Comparison of ENCODE assay signal across 29 cellular contexts in the genomic region with DNA sequence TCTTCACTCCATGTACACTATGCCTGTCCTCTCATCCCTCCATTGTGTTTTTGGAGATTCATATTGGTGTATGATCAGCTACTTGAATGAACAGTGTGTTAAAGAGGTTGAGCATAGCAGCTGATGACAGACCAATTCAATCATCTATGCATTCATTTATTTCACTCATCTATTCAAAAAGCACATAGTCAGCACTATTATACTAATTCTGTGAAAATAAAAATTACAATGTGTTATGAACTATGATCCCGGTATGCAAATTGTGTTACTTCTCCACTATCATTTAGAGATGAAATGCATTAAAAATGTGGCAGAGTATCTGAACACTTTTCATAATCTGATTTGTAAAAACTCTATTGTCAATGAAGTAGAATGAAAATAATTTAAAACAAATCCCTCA. TPM values are rescaled to one million over a fixed set of nuclear protein-coding genes. Genes with fewer than 3 reads are reported as not detected.
"Had no signal": no experiment of that assay in that cellular context is flagged by ENCODE, and none has a peak within 500 bp of the region (broad histone marks: within the 10 kb centered on the region; RNA-seq: fewer than 3 reads in every experiment).

No MANE protein-coding gene starts in this region.

- ATAC-seq: naive thymus-derived CD8-positive, alpha-beta T cell; natural killer cell treated with Interleukin-12 subunit alpha and Interleukin-12 subunit beta and Interleukin-15 and Interleukin-18, amount 100 ng/mL, for 72 hours; psoas muscle; right cardiac atrium; sciatic nerve; stimulated activated effector memory CD8-positive, alpha-beta T cell treated with anti-CD3 and anti-CD28 coated beads, Interleukin-12 subunit alpha, Interleukin-12 subunit beta, amount 100 ng/mL, for 72 hours; stimulated activated naive B cell treated with anti-CD40 and anti-IgM and Interleukin-4, amounts not matched to agents 10 μg/mL and 1 μg/mL and 100 μg/mL, for 72 hours; upper lobe of right lung had no signal

- H3K9me3 Mint-ChIP-seq: naive B cell; natural killer cell treated with Interleukin-12 subunit alpha and Interleukin-12 subunit beta and Interleukin-15 and Interleukin-18, amount 100 ng/mL, for 72 hours; nephron progenitor cell; neural crest cell; stimulated activated effector memory CD8-positive, alpha-beta T cell treated with anti-CD3 and anti-CD28 coated beads, Interleukin-12 subunit alpha, Interleukin-12 subunit beta, amount 100 ng/mL, for 72 hours; stimulated activated naive B cell treated with anti-CD40 and anti-IgM and Interleukin-4, amounts not matched to agents 10 μg/mL and 1 μg/mL and 100 μg/mL, for 72 hours; stimulated activated naive CD8-positive, alpha-beta T cell treated with anti-CD3 and anti-CD28 coated beads, Interleukin-15, Interleukin-2, amounts not matched to agents 100 ng/mL and 50 ng/mL, for 24 hours; type B pancreatic cell had no signal

- H3K4me3 Mint-ChIP-seq: naive B cell; naive thymus-derived CD8-positive, alpha-beta T cell; natural killer cell treated with Interleukin-12 subunit alpha and Interleukin-12 subunit beta and Interleukin-15 and Interleukin-18, amount 100 ng/mL, for 72 hours; nephron progenitor cell; neural crest cell; stimulated activated effector memory CD8-positive, alpha-beta T cell treated with anti-CD3 and anti-CD28 coated beads, Interleukin-12 subunit alpha, Interleukin-12 subunit beta, amount 100 ng/mL, for 72 hours; stimulated activated naive B cell treated with anti-CD40 and anti-IgM and Interleukin-4, amounts not matched to agents 10 μg/mL and 1 μg/mL and 100 μg/mL, for 72 hours; stimulated activated naive CD8-positive, alpha-beta T cell treated with anti-CD3 and anti-CD28 coated beads, Interleukin-15, Interleukin-2, amounts not matched to agents 100 ng/mL and 50 ng/mL, for 24 hours; type B pancreatic cell had no signal

- H3K27me3 ChIP-seq: ovary, tibial artery, uterus had no signal

- H3K4me1 ChIP-seq: parathyroid adenoma, psoas muscle, spleen, transverse colon, upper lobe of right lung had no signal

- H3K27ac Mint-ChIP-seq: naive B cell; naive thymus-derived CD8-positive, alpha-beta T cell; natural killer cell treated with Interleukin-12 subunit alpha and Interleukin-12 subunit beta and Interleukin-15 and Interleukin-18, amount 100 ng/mL, for 72 hours; nephron progenitor cell; progenitor cell of endocrine pancreas; stimulated activated effector memory CD8-positive, alpha-beta T cell treated with anti-CD3 and anti-CD28 coated beads, Interleukin-12 subunit alpha, Interleukin-12 subunit beta, amount 100 ng/mL, for 72 hours; stimulated activated naive B cell treated with anti-CD40 and anti-IgM and Interleukin-4, amounts not matched to agents 10 μg/mL and 1 μg/mL and 100 μg/mL, for 72 hours; stimulated activated naive CD8-positive, alpha-beta T cell treated with anti-CD3 and anti-CD28 coated beads, Interleukin-15, Interleukin-2, amounts not matched to agents 100 ng/mL and 50 ng/mL, for 24 hours; type B pancreatic cell had no signal

- H3K27ac ChIP-seq: ovary, parathyroid adenoma, psoas muscle, skin epidermis, spleen, stomach, tibial artery, upper lobe of right lung, uterus had no signal

- H3K79me2 ChIP-seq: parathyroid adenoma had no signal

- H3K9me3 ChIP-seq: ovary, psoas muscle, spleen, stomach, tibial artery, transverse colon, upper lobe of right lung, uterus had no signal

- H3K4me1 Mint-ChIP-seq: stimulated activated effector memory CD8-positive, alpha-beta T cell treated with anti-CD3 and anti-CD28 coated beads, Interleukin-12 subunit alpha, Interleukin-12 subunit beta, amount 100 ng/mL, for 72 hours had no signal

- H3K36me3 ChIP-seq: ovary, spleen, stomach, tibial artery, transverse colon, upper lobe of right lung, uterus had no signal

- H3K36me3 Mint-ChIP-seq: naive B cell; naive thymus-derived CD8-positive, alpha-beta T cell; stimulated activated effector memory CD8-positive, alpha-beta T cell treated with anti-CD3 and anti-CD28 coated beads, Interleukin-12 subunit alpha, Interleukin-12 subunit beta, amount 100 ng/mL, for 72 hours; stimulated activated naive B cell treated with anti-CD40 and anti-IgM and Interleukin-4, amounts not matched to agents 10 μg/mL and 1 μg/mL and 100 μg/mL, for 72 hours; type B pancreatic cell had no signal

- H3K4me2 ChIP-seq: smooth muscle cell had no signal

- DNase-seq: naive B cell; naive thymus-derived CD8-positive, alpha-beta T cell; nephron progenitor cell; occipital lobe; ovary; posterior cingulate gyrus; psoas muscle; right cardiac atrium; spleen; stimulated activated CD4-positive, alpha-beta T cell treated with anti-CD3 and anti-CD28 coated beads, Interleukin-12 subunit alpha, Interleukin-12 subunit beta, amount 100 ng/mL, for 4 hours; stimulated activated CD4-positive, alpha-beta T cell treated with anti-CD3 and anti-CD28 coated beads, Interleukin-1b, Interleukin-23, amount 100 ng/mL, for 48 hours; stimulated activated CD4-positive, alpha-beta T cell treated with anti-CD3 and anti-CD28 coated beads, Interleukin-4, amount 100 ng/mL, for 1 hour; stimulated activated naive B cell treated with anti-CD40 and anti-IgM and Interleukin-4, amounts not matched to agents 10 μg/mL and 1 μg/mL and 100 μg/mL, for 72 hours; stimulated activated naive CD4-positive, alpha-beta T cell treated with Interleukin-2 at 50 U/mL for 16 hours; stomach; tibial artery; transverse colon; upper lobe of right lung; uterus had no signal

- H2AFZ ChIP-seq: parathyroid adenoma had no signal

- H3K27me3 Mint-ChIP-seq: progenitor cell of endocrine pancreas had no signal

- H3K9ac ChIP-seq: parathyroid adenoma had no signal

- H3K4me3 ChIP-seq: ovary, psoas muscle, skin epidermis, smooth muscle cell, spleen, stomach, tibial artery, transverse colon, upper lobe of right lung, uterus had no signal

RNA-seq across cellular contexts. Expression of gene TRPC4, which starts 5.9 kb away (rescaled TPM):
- total RNA-seq: naive thymus-derived CD8-positive, alpha-beta T cell; natural killer cell treated with Interleukin-12 subunit alpha and Interleukin-12 subunit beta and Interleukin-15 and Interleukin-18, amount 100 ng/mL, for 72 hours; smooth muscle cell had no signal
- polyA plus RNA-seq: naive thymus-derived CD8-positive, alpha-beta T cell had no signal
